9 cellular contexts compared by ENCODE assay signal in the genomic region with DNA sequence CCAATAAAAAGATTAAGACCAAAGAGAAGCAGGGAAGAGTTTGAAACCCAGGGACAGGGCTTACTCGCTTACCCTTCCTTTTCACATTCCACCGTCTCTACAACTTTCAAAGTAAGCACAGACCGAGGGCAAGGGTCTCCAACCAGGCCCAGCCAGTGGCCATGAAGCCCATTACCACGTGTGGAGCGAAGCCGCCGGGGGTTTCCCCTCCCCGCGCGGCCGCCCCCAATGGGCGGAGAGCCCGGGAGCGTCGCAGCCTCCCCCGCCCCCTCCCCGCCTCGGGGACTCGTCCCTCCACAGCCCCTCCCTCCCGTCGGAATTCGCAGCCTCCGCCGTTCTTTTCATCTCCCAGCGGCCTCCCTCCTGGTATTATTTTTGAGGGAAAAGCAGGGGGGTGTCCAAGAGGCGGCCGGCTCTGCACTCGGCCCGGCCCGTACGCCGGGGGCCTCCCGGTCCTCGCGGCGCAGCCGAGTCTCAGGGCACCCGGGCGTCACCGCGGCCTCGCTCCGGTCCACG. TPM values are rescaled to one million over a fixed set of nuclear protein-coding genes. Genes with fewer than 3 reads are reported as not detected.
DNase-seq lines count a peak whose midpoint lies in the region; ATAC-seq, FAIRE-seq and TF ChIP-seq lines count a peak whose summit lies in the region.
"Had no signal": no experiment of that assay in that cellular context is flagged by ENCODE, and none has a peak within 500 bp of the region (broad histone marks: within the 10 kb centered on the region; RNA-seq: fewer than 3 reads in every experiment).

No MANE protein-coding gene starts in this region.

- CTCF ChIA-PET in CD8-positive, alpha-beta T cell (lab: Charles Lee), result interaction anchor here (1.6 kb wide), 1 partner anchor 372 kb away, joined by 3 read pairs; no protein-coding TSS in a partner anchor

- H3K9me3 ChIP-seq in CD8-positive, alpha-beta T cell (ENCODE audit: low read length), result no peaks in the 10 kb centered on the region
- no peaks in the 10 kb centered on the region for H3K9me3 ChIP-seq in neutrophil

- H3K27me3 ChIP-seq in CD8-positive, alpha-beta T cell (ENCODE audit: insufficient read depth, low read length), result no peaks in the 10 kb centered on the region
- H3K27me3 ChIP-seq in neutrophil, result peaks cover 8% of the 10 kb centered on the region

- FAIRE-seq in frontal cortex (lab: Jason Lieb, UNC), result no peak
- FAIRE-seq: endometrium had no signal

- peak; percentile 43 for ATAC-seq in CD8-positive, alpha-beta T cell
- peak; percentile 18 for ATAC-seq in GM21367 (IDR thresholded peaks at IDR 0.05; ENCODE audit: unreplicated experiment)

- H3K4me1 Mint-ChIP-seq in CD8-positive, alpha-beta T cell (ENCODE audit: low read depth), result peaks cover 56% of the 10 kb centered on the region

- peaks cover 34% of the 10 kb centered on the region for H3K4me1 ChIP-seq in CD8-positive, alpha-beta T cell (ENCODE audit: insufficient read depth, low read length)
- H3K4me1 ChIP-seq in neutrophil (ENCODE audit: control insufficient read depth in 1 of 2, insufficient read depth in 1 of 2, low read depth in 1 of 2, low read length in 1 of 2), result peaks cover 17 to 19% of the 10 kb centered on the region in 2 experiments

- H3K4me3 Mint-ChIP-seq in CD8-positive, alpha-beta T cell, result peak overlapping the region; percentile 99

- H3K9me3 Mint-ChIP-seq in CD8-positive, alpha-beta T cell, result peaks cover 2% of the 10 kb centered on the region

- H3K4me3 ChIP-seq in CD8-positive, alpha-beta T cell (ENCODE audit: low read depth, low read length), result peak overlapping the region; percentile 69
- peak overlapping the region; percentile 82 to 91 for H3K4me3 ChIP-seq in neutrophil (ENCODE audit: low read depth in 1 of 2, low read length in 1 of 2)

- H3K36me3 Mint-ChIP-seq in CD8-positive, alpha-beta T cell, result peaks cover 20% of the 10 kb centered on the region

- peak; percentile 44 to 78 (median 72) for DNase-seq in CD8-positive, alpha-beta T cell
- DNase-seq in HUDEP-2 (lab: John Stamatoyannopoulos, UW; ENCODE audit: unreplicated experiment in 76 of 76) (peak in 48 of 76 experiments; percentile 2 to 54 (median 29)), frontal cortex (ENCODE audit: low spot score in 2 of 2) (peak; percentile 70 to 74), superior temporal gyrus (ENCODE audit: extremely low spot score) (peak; percentile 40)
- peak; percentile 84 for DNase-seq in activated naive CD4-positive, alpha-beta T cell treated with Interleukin-2 at 50 U/mL for 16 hours

- peak overlapping the region; percentile 100 for H3K27ac Mint-ChIP-seq in CD8-positive, alpha-beta T cell

- H3K27ac ChIP-seq in CD8-positive, alpha-beta T cell (ENCODE audit: low read depth, low read length), result peak overlapping the region; percentile 98
- H3K27ac ChIP-seq in neutrophil, result peak overlapping the region; percentile 82

- no peaks in the 10 kb centered on the region for H3K36me3 ChIP-seq in CD8-positive, alpha-beta T cell (ENCODE audit: insufficient read depth, low read length)
- no peaks in the 10 kb centered on the region for H3K36me3 ChIP-seq in neutrophil

- POLR2A ChIA-PET in CD8-positive, alpha-beta T cell (lab: Charles Lee), result interaction anchor here (0.7 to 2.7 kb wide), 6 partner anchors 52 to 603 kb away, joined by 3 to 13 read pairs (median 3); partner anchors contain the start of genes BBS10, GLIPR1, OSBPL8 and PHLDA1

- intact Hi-C loops in CD8-positive, alpha-beta T cell (cut with DNase I, micrococcal nuclease), result loop anchor here (1.0 to 5.0 kb wide), 14 partner anchors 53 to 693 kb away; partner anchors contain the start of genes KRR1 (in 2 of the 2), OSBPL8 (in 2 of the 2), PHLDA1 (in 2 of the 2) and GLIPR1L2 (in 1 of the 2)

- no peak for TF ChIP-seq CTCF in CD8-positive, alpha-beta T cell (IDR thresholded peaks at IDR 0.05)
- TF ChIP-seq CTCF in neutrophil (IDR thresholded peaks at IDR 0.05), result no peak

- no peaks in the 10 kb centered on the region for H3K27me3 Mint-ChIP-seq in CD8-positive, alpha-beta T cell (ENCODE audit: low read depth)

- TF ChIP-seq POLR2A in Raji (IDR thresholded peaks at IDR 0.05; ENCODE audit: insufficient read depth, low read depth, low read length), result peak; percentile 34; the same call in 1 of the 2 replicates

RNA-seq across cellular contexts. Expression of gene NAP1L1, which starts 0.7 kb away (rescaled TPM):
- 100 to 1,000 TPM; 581 to 618 TPM for total RNA-seq in CD8-positive, alpha-beta T cell
- 144 TPM for total RNA-seq in frontal cortex

RNA-seq across cellular contexts. Expression of gene PHLDA1, which starts 52.2 kb away (rescaled TPM):
- 1 to 10 TPM; 5.6 to 5.8 TPM for total RNA-seq in CD8-positive, alpha-beta T cell
- 20.0 TPM for total RNA-seq in frontal cortex

Comparison
In these comparisons a context has a peak if more than half of its experiments do, and no peak if none do; other contexts are left out.
1. Peak in every context shown above with its lines: DNase-seq, ATAC-seq, H3K4me3 ChIP-seq and H3K27ac ChIP-seq.
2. DNase-seq: peak in every context shown above with its lines; median percentile 84 in activated naive CD4-positive, alpha-beta T cell treated with Interleukin-2 at 50 U/mL for 16 hours; 72 in CD8-positive, alpha-beta T cell; 72 in frontal cortex; 40 in superior temporal gyrus; 29 in HUDEP-2.